In genomic region chr1:29122987-29123870, GRCh38 we compare ENCODE assay signal across 8 cellular contexts. TPM values are rescaled to one million over a fixed set of nuclear protein-coding genes. Genes with fewer than 3 reads are reported as not detected.
DNase-seq lines count a peak whose midpoint lies in the region; ATAC-seq and TF ChIP-seq lines count a peak whose summit lies in the region.

No MANE protein-coding gene starts in this region.

- H3K4me1 ChIP-seq in ACC112 (ENCODE audit: control insufficient read depth, insufficient read depth, low read length, unreplicated experiment): peaks cover 12% of the 10 kb centered on the region

- no peaks in the 10 kb centered on the region for H3K9me3 Mint-ChIP-seq in immature natural killer cell
- no peaks in the 10 kb centered on the region for H3K9me3 Mint-ChIP-seq in stimulated activated effector memory CD8-positive, alpha-beta T cell treated with anti-CD3 and anti-CD28 coated beads, Interleukin-12 subunit alpha, Interleukin-12 subunit beta, amount 100 ng/mL, for 72 hours

- peaks cover 12 to 13% of the 10 kb centered on the region in 2 donors for H3K4me1 Mint-ChIP-seq in immature natural killer cell
- peaks cover 10% of the 10 kb centered on the region for H3K4me1 Mint-ChIP-seq in stimulated activated effector memory CD8-positive, alpha-beta T cell treated with anti-CD3 and anti-CD28 coated beads, Interleukin-12 subunit alpha, Interleukin-12 subunit beta, amount 100 ng/mL, for 72 hours

- H2AFZ ChIP-seq in ACC112 (ENCODE audit: low read length, unreplicated experiment): peak overlapping the region; percentile 70

- no peaks in the 10 kb centered on the region for H3K27me3 ChIP-seq in ACC112 (ENCODE audit: insufficient read depth, low read length)

- H3K79me2 ChIP-seq in ACC112 (ENCODE audit: control insufficient read depth, insufficient read depth, low read length, unreplicated experiment): peaks cover 17% of the 10 kb centered on the region

- ATAC-seq in stimulated activated effector memory CD8-positive, alpha-beta T cell treated with anti-CD3 and anti-CD28 coated beads, Interleukin-12 subunit alpha, Interleukin-12 subunit beta, amount 100 ng/mL, for 72 hours: no peak
- ATAC-seq in HG02571 (IDR thresholded peaks at IDR 0.05; ENCODE audit: unreplicated experiment): no peak

- H3K36me3 ChIP-seq in ACC112 (ENCODE audit: insufficient read depth, low read length): no peaks in the 10 kb centered on the region; the same call in 1 of the 2 replicates

- H3K27ac ChIP-seq in ACC112 (ENCODE audit: low read depth, low read length): peak overlapping the region; percentile 81
- H3K27ac ChIP-seq in substantia nigra (ENCODE audit: low read depth, low read length, poor library complexity, severe bottlenecking): no peak overlapping the region

- peak overlapping the region; percentile 87 for H3K4me3 ChIP-seq in ACC112 (ENCODE audit: low read depth, low read length)
- H3K4me3 ChIP-seq in HFF-Myc (replicated peaks; ENCODE audit: low read depth, low read length): peak overlapping the region; percentile 35

- H3K4me3 Mint-ChIP-seq in immature natural killer cell: peak overlapping the region; percentile 69 to 84 (median 80)
- peak overlapping the region; percentile 75 for H3K4me3 Mint-ChIP-seq in stimulated activated effector memory CD8-positive, alpha-beta T cell treated with anti-CD3 and anti-CD28 coated beads, Interleukin-12 subunit alpha, Interleukin-12 subunit beta, amount 100 ng/mL, for 72 hours

- peaks cover 8 to 16% (median 16%) of the 10 kb centered on the region in 3 donors for H3K36me3 Mint-ChIP-seq in immature natural killer cell
- H3K36me3 Mint-ChIP-seq in stimulated activated effector memory CD8-positive, alpha-beta T cell treated with anti-CD3 and anti-CD28 coated beads, Interleukin-12 subunit alpha, Interleukin-12 subunit beta, amount 100 ng/mL, for 72 hours: peaks cover 16% of the 10 kb centered on the region

- H3K27me3 Mint-ChIP-seq in immature natural killer cell (ENCODE audit: low read depth in 3 of 3): peaks cover 12 to 24% (median 18%) of the 10 kb centered on the region in 3 donors

- no peak overlapping the region for H3K27ac Mint-ChIP-seq in immature natural killer cell
- H3K27ac Mint-ChIP-seq in stimulated activated effector memory CD8-positive, alpha-beta T cell treated with anti-CD3 and anti-CD28 coated beads, Interleukin-12 subunit alpha, Interleukin-12 subunit beta, amount 100 ng/mL, for 72 hours: no peak overlapping the region

- no peak for TF ChIP-seq CTCF in HFF-Myc (IDR thresholded peaks at IDR 0.05; ENCODE audit: low read depth, low read length, missing control alignments)

- DNase-seq in HFF-Myc (ENCODE audit: extremely low read depth, low read depth): no peak
- peak; percentile 42 for DNase-seq in amniotic epithelial cell (ENCODE audit: low read depth)
- peak in 2 of 3 donors; percentile 24 for DNase-seq in immature natural killer cell
- peak in 1 of 2 donors; percentile 66 for DNase-seq in stimulated activated effector memory CD8-positive, alpha-beta T cell treated with anti-CD3 and anti-CD28 coated beads, Interleukin-12 subunit alpha, Interleukin-12 subunit beta, amount 100 ng/mL, for 72 hours (ENCODE audit: low spot score in 2 of 2)
- DNase-seq in CD1c-positive myeloid dendritic cell (ENCODE audit: extremely low spot score): no peak
- DNase-seq in substantia nigra (lab: John Stamatoyannopoulos, UW): no peak

RNA-seq across cellular contexts. Expression of gene TMEM200B, which starts 0.5 kb away (rescaled TPM):
- polyA plus RNA-seq in immature natural killer cell: not detected

RNA-seq across cellular contexts. Expression of gene SRSF4, which starts 58.5 kb away (rescaled TPM):
- 100 to 1,000 TPM in 1 of 3 donors, 10 to 100 TPM in 2; 49.5 to 110 (median 62.4) TPM for polyA plus RNA-seq in immature natural killer cell

Comparison
In these comparisons a context has a peak if more than half of its experiments do, and no peak if none do; other contexts are left out.
1. DNase-seq: peak in amniotic epithelial cell (single experiment) and immature natural killer cell (2 of 3); none in HFF-Myc (single experiment), CD1c-positive myeloid dendritic cell (single experiment) and substantia nigra (0 of 49).